In genomic region chr1:40001456-40001855, GRCh38 we compare ENCODE assay signal across 19 cellular contexts. TPM values are rescaled to one million over a fixed set of nuclear protein-coding genes. Genes with fewer than 3 reads are reported as not detected.
DNase-seq lines count a peak whose midpoint lies in the region; ATAC-seq, FAIRE-seq and TF ChIP-seq lines count a peak whose summit lies in the region.
"Had no signal": no experiment of that assay in that cellular context is flagged by ENCODE, and none has a peak within 500 bp of the region (broad histone marks: within the 10 kb centered on the region; RNA-seq: fewer than 3 reads in every experiment).

No MANE protein-coding gene starts in this region.

- H2AFZ ChIP-seq in keratinocyte (ENCODE audit: control insufficient read depth, low read length): peak overlapping the region; percentile 30

- no peak for DNase-seq in GM19239 (ENCODE audit: insufficient read length, low spot score)
- no peak for DNase-seq in T-helper 17 cell
- DNase-seq in keratinocyte (ENCODE audit: low read depth, low spot score): no peak
- DNase-seq in stimulated activated effector memory CD8-positive, alpha-beta T cell treated with anti-CD3 and anti-CD28 coated beads, Interleukin-12 subunit alpha, Interleukin-12 subunit beta, amount 100 ng/mL, for 72 hours (ENCODE audit: low spot score in 2 of 2): no peak
- no peak for DNase-seq in dedifferentiated amniotic fluid mesenchymal stem cell (ENCODE audit: extremely low spot score)
- no peak for DNase-seq in NCI-H1092 treated with DMSO at 0.1 percent for 48 hours (lab: John Stamatoyannopoulos, UW)
- no peak for DNase-seq in activated T-cell treated with anti-CD3 and anti-CD28 coated beads, Interleukin-2, amount 50 U/mL, for 1 hour
- DNase-seq: AML-193; C1 segment of cervical spinal cord; CD4-positive, alpha-beta memory T cell; DMS79 treated with DMSO at 0.1 percent for 48 hours; NCI-H1092; NCI-H1436; NCI-H2029; NCI-H510A treated with DMSO at 0.1 percent for 48 hours; PC-3; SK-N-SH had no signal

- H3K79me2 ChIP-seq in keratinocyte (ENCODE audit: control insufficient read depth, insufficient read depth, low read length): no peaks in the 10 kb centered on the region

- peak overlapping the region; percentile 54 for H3K27ac Mint-ChIP-seq in T-helper 17 cell
- H3K27ac Mint-ChIP-seq in stimulated activated effector memory CD8-positive, alpha-beta T cell treated with anti-CD3 and anti-CD28 coated beads, Interleukin-12 subunit alpha, Interleukin-12 subunit beta, amount 100 ng/mL, for 72 hours: peak overlapping the region; percentile 0

- no peaks in the 10 kb centered on the region for H3K9me3 ChIP-seq in T-helper 17 cell (ENCODE audit: control insufficient read depth, low read length, poor library complexity, severe bottlenecking)
- no peaks in the 10 kb centered on the region for H3K9me3 ChIP-seq in keratinocyte (ENCODE audit: control insufficient read depth, low read depth, low read length)
- H3K9me3 ChIP-seq: A549, SK-N-SH had no signal

- peaks cover 4% of the 10 kb centered on the region for H3K36me3 Mint-ChIP-seq in T-helper 17 cell (ENCODE audit: low read depth)
- H3K36me3 Mint-ChIP-seq in stimulated activated effector memory CD8-positive, alpha-beta T cell treated with anti-CD3 and anti-CD28 coated beads, Interleukin-12 subunit alpha, Interleukin-12 subunit beta, amount 100 ng/mL, for 72 hours: no peaks in the 10 kb centered on the region
- H3K36me3 Mint-ChIP-seq: CD4-positive, alpha-beta memory T cell had no signal

- dilution Hi-C loops in keratinocyte (cut with MboI; ENCODE audit: extremely low pct_ligation_motif_present, low sequenced_read_pairs): no loop called here

- H3K9ac ChIP-seq in keratinocyte (ENCODE audit: control insufficient read depth, extremely low read depth, insufficient read depth, low read length): no peak overlapping the region
- H3K9ac ChIP-seq: SK-N-SH had no signal

- H3K9me3 Mint-ChIP-seq in stimulated activated effector memory CD8-positive, alpha-beta T cell treated with anti-CD3 and anti-CD28 coated beads, Interleukin-12 subunit alpha, Interleukin-12 subunit beta, amount 100 ng/mL, for 72 hours: peaks cover 2% of the 10 kb centered on the region

- no peak overlapping the region for H3K27ac ChIP-seq in keratinocyte (ENCODE audit: control insufficient read depth, insufficient read depth, low read length)
- H3K27ac ChIP-seq: A549 had no signal

- no peaks in the 10 kb centered on the region for H4K20me1 ChIP-seq in keratinocyte (ENCODE audit: control insufficient read depth, extremely low read depth, insufficient read depth, low read length)

- peak overlapping the region; percentile 61 for H3K4me3 Mint-ChIP-seq in T-helper 17 cell
- H3K4me3 Mint-ChIP-seq in stimulated activated effector memory CD8-positive, alpha-beta T cell treated with anti-CD3 and anti-CD28 coated beads, Interleukin-12 subunit alpha, Interleukin-12 subunit beta, amount 100 ng/mL, for 72 hours: no peak overlapping the region

- FAIRE-seq in GM19239 (lab: Jason Lieb, UNC) (peak; percentile 71), keratinocyte (lab: Jason Lieb, UNC) (no peak)
- FAIRE-seq: A549, H54 had no signal

- no peaks in the 10 kb centered on the region for H3K9me1 ChIP-seq in keratinocyte (ENCODE audit: control insufficient read depth, extremely low read depth, insufficient read depth, low read length)

- no peak for TF ChIP-seq CTCF in keratinocyte (optimal IDR thresholded peaks at IDR 0.05 in 1 of 3, IDR thresholded peaks at IDR 0.05 in 1 of 3, conservative IDR thresholded peaks at IDR 0.05 in 1 of 3; ENCODE audit: extremely low read depth in 1 of 3, insufficient read depth in 2 of 3, low read length in 3 of 3)

- H3K27me3 Mint-ChIP-seq in T-helper 17 cell: no peaks in the 10 kb centered on the region
- H3K27me3 Mint-ChIP-seq: CD4-positive, alpha-beta memory T cell had no signal

- H3K36me3 ChIP-seq in keratinocyte (ENCODE audit: control insufficient read depth in 2 of 2, extremely low read depth in 1 of 2, insufficient read depth in 2 of 2, low read length in 2 of 2): no peaks in the 10 kb centered on the region

- ATAC-seq in T-helper 17 cell: no peak
- ATAC-seq in stimulated activated effector memory CD8-positive, alpha-beta T cell treated with anti-CD3 and anti-CD28 coated beads, Interleukin-12 subunit alpha, Interleukin-12 subunit beta, amount 100 ng/mL, for 72 hours: no peak
- ATAC-seq: A549, PC-3 had no signal

- H3K4me2 ChIP-seq in keratinocyte (ENCODE audit: control insufficient read depth, extremely low read depth, insufficient read depth, low read depth, low read length): no peak overlapping the region
- H3K4me2 ChIP-seq: A549, SK-N-SH had no signal

- H3K4me1 ChIP-seq in keratinocyte (ENCODE audit: control insufficient read depth, extremely low read depth, insufficient read depth, low read length): peaks cover 18% of the 10 kb centered on the region
- H3K4me1 ChIP-seq: A549 had no signal

- peaks cover 21% of the 10 kb centered on the region for H3K4me1 Mint-ChIP-seq in T-helper 17 cell
- H3K4me1 Mint-ChIP-seq in stimulated activated effector memory CD8-positive, alpha-beta T cell treated with anti-CD3 and anti-CD28 coated beads, Interleukin-12 subunit alpha, Interleukin-12 subunit beta, amount 100 ng/mL, for 72 hours: peaks cover 18% of the 10 kb centered on the region

- H3K4me3 ChIP-seq in keratinocyte (ENCODE audit: control insufficient read depth in 2 of 3, extremely low read depth in 1 of 3, insufficient read depth in 2 of 3, low read depth in 1 of 3, low read length in 3 of 3): no peak overlapping the region
- H3K4me3 ChIP-seq: A549 had no signal

- no peaks in the 10 kb centered on the region for H3K27me3 ChIP-seq in keratinocyte (ENCODE audit: control insufficient read depth, extremely low read depth, insufficient read depth, low read length)

RNA-seq across cellular contexts. Expression of gene CAP1, which starts 39.1 kb away (rescaled TPM):
- 100 to 1,000 TPM; 244 to 273 TPM for total RNA-seq in T-helper 17 cell
- 891 to 1,048 TPM (median 959 TPM) in 3 replicates for polyA plus RNA-seq in keratinocyte
- 326 TPM for polyA plus RNA-seq in keratinocyte (2011; ENCODE audit: low read depth)
- polyA plus RNA-seq in keratinocyte (2011; cell fraction: cytosol; rRNA removed): 709 and 1,075 TPM in 2 replicates
- polyA plus RNA-seq in keratinocyte (2011; cell fraction: nucleus; rRNA removed): 719 and 800 TPM in 2 replicates
- 341 and 764 TPM in 2 replicates for polyA plus RNA-seq in keratinocyte (2012; ENCODE audit: low replicate concordance)
- polyA minus RNA-seq in keratinocyte: 321 to 717 TPM (median 599 TPM) in 3 replicates
- polyA minus RNA-seq in keratinocyte (2011; cell fraction: cytosol; rRNA and poly(A)+ RNA removed): 500 TPM
- 428 and 621 TPM in 2 replicates for polyA minus RNA-seq in keratinocyte (2011; cell fraction: nucleus; rRNA and poly(A)+ RNA removed)

RNA-seq across cellular contexts. Expression of gene MFSD2A, which starts 46.5 kb away (rescaled TPM):
- 1 to 10 TPM; 4.6 to 5.5 TPM for total RNA-seq in T-helper 17 cell
- 50.1 to 62.5 TPM (median 57.0 TPM) in 3 replicates for polyA plus RNA-seq in keratinocyte
- 12.6 TPM for polyA plus RNA-seq in keratinocyte (2011; ENCODE audit: low read depth)
- 27.3 and 32.3 TPM in 2 replicates for polyA plus RNA-seq in keratinocyte (2011; cell fraction: cytosol; rRNA removed)
- 199 and 235 TPM in 2 replicates for polyA plus RNA-seq in keratinocyte (2011; cell fraction: nucleus; rRNA removed)
- polyA plus RNA-seq in keratinocyte (2012; ENCODE audit: low replicate concordance): 33.2 and 47.8 TPM in 2 replicates
- 59.1 to 118 TPM (median 79.8 TPM) in 3 replicates for polyA minus RNA-seq in keratinocyte
- polyA minus RNA-seq in keratinocyte (2011; cell fraction: cytosol; rRNA and poly(A)+ RNA removed): 25.9 TPM
- polyA minus RNA-seq in keratinocyte (2011; cell fraction: nucleus; rRNA and poly(A)+ RNA removed): 60.7 and 73.3 TPM in 2 replicates
